1 cellular context compared by ENCODE assay signal in the genomic region with DNA sequence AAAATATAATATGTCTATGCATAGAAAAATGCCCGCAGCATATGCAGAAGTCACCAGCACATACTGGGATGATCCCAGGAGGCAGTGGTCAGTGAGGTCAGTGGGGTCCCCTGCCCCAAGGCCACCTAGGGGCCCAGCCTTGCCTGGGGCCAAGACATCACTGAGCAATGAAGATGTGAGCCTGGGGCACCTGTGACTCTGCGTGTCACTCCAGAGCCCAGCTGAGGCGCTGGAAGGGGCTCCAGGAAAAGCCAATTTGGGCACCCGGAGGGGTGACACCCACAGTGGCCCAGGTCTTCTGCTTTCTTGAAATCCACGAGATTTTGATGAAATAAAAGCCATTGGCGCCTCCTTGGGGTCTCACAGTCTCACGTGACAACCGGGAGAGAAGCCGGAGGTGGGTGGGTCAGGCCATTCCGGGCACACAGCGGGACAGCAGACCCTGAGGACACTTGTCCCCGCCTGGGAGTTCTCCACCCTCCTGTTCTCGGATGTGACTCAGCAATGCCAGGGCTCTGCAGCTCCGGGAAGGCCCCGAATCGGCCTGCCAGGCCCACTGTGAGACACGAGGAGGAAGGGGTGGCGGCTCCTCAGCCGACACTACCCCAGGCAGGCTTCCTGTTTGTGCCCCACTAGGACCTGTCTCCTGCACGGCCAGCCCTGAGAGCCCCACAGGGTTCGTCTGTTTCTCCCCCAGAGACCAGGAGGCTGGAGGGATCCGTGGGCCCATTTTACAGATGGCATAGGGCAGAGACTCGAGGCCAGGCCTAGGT.
A peak's percentile ranks its signal among the peaks of the same experiment; 100 is the strongest.
TF ChIP-seq lines count a peak whose summit lies in the region.

No MANE protein-coding gene starts in this region.

TF ChIP-seq in HepG2, 621 proteins besides CTCF, POLR2A, EP300 and RAD21 (continued from another document):
- TF ChIP-seq, protein P1, sequence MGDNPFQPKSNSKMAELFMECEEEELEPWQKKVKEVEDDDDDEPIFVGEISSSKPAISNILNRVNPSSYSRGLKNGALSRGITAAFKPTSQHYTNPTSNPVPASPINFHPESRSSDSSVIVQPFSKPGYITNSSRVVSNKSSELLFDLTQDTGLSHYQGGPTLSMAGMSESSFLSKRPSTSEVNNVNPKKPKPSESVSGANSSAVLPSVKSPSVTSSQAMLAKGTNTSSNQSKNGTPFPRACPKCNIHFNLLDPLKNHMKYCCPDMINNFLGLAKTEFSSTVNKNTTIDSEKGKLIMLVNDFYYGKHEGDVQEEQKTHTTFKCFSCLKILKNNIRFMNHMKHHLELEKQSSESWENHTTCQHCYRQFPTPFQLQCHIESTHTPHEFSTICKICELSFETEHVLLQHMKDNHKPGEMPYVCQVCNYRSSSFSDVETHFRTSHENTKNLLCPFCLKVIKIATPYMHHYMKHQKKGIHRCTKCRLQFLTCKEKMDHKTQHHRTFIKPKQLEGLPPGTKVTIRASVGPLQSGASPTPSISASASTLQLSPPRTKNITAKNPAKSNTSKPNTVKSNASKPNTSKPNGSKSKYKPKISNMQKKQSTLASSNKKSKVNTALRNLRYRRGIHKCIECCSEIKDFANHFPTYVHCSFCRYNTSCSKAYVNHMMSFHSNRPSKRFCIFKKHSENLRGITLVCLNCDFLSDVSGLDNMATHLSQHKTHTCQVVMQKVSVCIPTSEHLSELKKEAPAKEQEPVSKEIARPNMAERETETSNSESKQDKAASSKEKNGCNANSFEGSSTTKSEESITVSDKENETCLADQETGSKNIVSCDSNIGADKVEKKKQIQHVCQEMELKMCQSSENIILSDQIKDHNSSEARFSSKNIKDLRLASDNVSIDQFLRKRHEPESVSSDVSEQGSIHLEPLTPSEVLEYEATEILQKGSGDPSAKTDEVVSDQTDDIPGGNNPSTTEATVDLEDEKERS (CRISPR knock-in tag; IDR thresholded peaks at IDR 0.05) = no peak
- peak; percentile 63; the same call in 1 of the 2 replicates for TF ChIP-seq RNF2 (conservative IDR thresholded peaks at IDR 0.05; ENCODE audit: low read depth)
- no peak for TF ChIP-seq ZKSCAN1 (IDR thresholded peaks at IDR 0.05; ENCODE audit: low read length)
- TF ChIP-seq, protein P2, sequence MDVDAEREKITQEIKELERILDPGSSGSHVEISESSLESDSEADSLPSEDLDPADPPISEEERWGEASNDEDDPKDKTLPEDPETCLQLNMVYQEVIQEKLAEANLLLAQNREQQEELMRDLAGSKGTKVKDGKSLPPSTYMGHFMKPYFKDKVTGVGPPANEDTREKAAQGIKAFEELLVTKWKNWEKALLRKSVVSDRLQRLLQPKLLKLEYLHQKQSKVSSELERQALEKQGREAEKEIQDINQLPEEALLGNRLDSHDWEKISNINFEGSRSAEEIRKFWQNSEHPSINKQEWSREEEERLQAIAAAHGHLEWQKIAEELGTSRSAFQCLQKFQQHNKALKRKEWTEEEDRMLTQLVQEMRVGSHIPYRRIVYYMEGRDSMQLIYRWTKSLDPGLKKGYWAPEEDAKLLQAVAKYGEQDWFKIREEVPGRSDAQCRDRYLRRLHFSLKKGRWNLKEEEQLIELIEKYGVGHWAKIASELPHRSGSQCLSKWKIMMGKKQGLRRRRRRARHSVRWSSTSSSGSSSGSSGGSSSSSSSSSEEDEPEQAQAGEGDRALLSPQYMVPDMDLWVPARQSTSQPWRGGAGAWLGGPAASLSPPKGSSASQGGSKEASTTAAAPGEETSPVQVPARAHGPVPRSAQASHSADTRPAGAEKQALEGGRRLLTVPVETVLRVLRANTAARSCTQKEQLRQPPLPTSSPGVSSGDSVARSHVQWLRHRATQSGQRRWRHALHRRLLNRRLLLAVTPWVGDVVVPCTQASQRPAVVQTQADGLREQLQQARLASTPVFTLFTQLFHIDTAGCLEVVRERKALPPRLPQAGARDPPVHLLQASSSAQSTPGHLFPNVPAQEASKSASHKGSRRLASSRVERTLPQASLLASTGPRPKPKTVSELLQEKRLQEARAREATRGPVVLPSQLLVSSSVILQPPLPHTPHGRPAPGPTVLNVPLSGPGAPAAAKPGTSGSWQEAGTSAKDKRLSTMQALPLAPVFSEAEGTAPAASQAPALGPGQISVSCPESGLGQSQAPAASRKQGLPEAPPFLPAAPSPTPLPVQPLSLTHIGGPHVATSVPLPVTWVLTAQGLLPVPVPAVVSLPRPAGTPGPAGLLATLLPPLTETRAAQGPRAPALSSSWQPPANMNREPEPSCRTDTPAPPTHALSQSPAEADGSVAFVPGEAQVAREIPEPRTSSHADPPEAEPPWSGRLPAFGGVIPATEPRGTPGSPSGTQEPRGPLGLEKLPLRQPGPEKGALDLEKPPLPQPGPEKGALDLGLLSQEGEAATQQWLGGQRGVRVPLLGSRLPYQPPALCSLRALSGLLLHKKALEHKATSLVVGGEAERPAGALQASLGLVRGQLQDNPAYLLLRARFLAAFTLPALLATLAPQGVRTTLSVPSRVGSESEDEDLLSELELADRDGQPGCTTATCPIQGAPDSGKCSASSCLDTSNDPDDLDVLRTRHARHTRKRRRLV (CRISPR knock-in tag; IDR thresholded peaks at IDR 0.05) = 0 out of 2 replicates have a peak, but pooled peaks have one; percentile 67
- no peak for TF ChIP-seq KDM4B (CRISPR knock-in tag; IDR thresholded peaks at IDR 0.05)
- no peak for TF ChIP-seq ZNF780A (CRISPR knock-in tag; IDR thresholded peaks at IDR 0.05)
- peak; percentile 20; the same call in 1 of the 2 replicates for TF ChIP-seq CBX5 (CRISPR knock-in tag; IDR thresholded peaks at IDR 0.05; ENCODE audit: borderline replicate concordance)
- no peak for TF ChIP-seq PRPF4 (IDR thresholded peaks at IDR 0.05; ENCODE audit: low read depth, low read length, poor library complexity, severe bottlenecking)
- TF ChIP-seq, protein P3, sequence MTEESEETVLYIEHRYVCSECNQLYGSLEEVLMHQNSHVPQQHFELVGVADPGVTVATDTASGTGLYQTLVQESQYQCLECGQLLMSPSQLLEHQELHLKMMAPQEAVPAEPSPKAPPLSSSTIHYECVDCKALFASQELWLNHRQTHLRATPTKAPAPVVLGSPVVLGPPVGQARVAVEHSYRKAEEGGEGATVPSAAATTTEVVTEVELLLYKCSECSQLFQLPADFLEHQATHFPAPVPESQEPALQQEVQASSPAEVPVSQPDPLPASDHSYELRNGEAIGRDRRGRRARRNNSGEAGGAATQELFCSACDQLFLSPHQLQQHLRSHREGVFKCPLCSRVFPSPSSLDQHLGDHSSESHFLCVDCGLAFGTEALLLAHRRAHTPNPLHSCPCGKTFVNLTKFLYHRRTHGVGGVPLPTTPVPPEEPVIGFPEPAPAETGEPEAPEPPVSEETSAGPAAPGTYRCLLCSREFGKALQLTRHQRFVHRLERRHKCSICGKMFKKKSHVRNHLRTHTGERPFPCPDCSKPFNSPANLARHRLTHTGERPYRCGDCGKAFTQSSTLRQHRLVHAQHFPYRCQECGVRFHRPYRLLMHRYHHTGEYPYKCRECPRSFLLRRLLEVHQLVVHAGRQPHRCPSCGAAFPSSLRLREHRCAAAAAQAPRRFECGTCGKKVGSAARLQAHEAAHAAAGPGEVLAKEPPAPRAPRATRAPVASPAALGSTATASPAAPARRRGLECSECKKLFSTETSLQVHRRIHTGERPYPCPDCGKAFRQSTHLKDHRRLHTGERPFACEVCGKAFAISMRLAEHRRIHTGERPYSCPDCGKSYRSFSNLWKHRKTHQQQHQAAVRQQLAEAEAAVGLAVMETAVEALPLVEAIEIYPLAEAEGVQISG (CRISPR knock-in tag; IDR thresholded peaks at IDR 0.05) = 0 out of 2 replicates have a peak, but pooled peaks have one; percentile 36
- TF ChIP-seq, protein P4, sequence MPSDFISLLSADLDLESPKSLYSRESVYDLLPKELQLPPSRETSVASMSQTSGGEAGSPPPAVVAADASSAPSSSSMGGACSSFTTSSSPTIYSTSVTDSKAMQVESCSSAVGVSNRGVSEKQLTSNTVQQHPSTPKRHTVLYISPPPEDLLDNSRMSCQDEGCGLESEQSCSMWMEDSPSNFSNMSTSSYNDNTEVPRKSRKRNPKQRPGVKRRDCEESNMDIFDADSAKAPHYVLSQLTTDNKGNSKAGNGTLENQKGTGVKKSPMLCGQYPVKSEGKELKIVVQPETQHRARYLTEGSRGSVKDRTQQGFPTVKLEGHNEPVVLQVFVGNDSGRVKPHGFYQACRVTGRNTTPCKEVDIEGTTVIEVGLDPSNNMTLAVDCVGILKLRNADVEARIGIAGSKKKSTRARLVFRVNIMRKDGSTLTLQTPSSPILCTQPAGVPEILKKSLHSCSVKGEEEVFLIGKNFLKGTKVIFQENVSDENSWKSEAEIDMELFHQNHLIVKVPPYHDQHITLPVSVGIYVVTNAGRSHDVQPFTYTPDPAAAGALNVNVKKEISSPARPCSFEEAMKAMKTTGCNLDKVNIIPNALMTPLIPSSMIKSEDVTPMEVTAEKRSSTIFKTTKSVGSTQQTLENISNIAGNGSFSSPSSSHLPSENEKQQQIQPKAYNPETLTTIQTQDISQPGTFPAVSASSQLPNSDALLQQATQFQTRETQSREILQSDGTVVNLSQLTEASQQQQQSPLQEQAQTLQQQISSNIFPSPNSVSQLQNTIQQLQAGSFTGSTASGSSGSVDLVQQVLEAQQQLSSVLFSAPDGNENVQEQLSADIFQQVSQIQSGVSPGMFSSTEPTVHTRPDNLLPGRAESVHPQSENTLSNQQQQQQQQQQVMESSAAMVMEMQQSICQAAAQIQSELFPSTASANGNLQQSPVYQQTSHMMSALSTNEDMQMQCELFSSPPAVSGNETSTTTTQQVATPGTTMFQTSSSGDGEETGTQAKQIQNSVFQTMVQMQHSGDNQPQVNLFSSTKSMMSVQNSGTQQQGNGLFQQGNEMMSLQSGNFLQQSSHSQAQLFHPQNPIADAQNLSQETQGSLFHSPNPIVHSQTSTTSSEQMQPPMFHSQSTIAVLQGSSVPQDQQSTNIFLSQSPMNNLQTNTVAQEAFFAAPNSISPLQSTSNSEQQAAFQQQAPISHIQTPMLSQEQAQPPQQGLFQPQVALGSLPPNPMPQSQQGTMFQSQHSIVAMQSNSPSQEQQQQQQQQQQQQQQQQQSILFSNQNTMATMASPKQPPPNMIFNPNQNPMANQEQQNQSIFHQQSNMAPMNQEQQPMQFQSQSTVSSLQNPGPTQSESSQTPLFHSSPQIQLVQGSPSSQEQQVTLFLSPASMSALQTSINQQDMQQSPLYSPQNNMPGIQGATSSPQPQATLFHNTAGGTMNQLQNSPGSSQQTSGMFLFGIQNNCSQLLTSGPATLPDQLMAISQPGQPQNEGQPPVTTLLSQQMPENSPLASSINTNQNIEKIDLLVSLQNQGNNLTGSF (CRISPR knock-in tag; IDR thresholded peaks at IDR 0.05) = no peak
- TF ChIP-seq BCL6 (CRISPR knock-in tag; IDR thresholded peaks at IDR 0.05) = no peak
- TF ChIP-seq MTA3 (CRISPR knock-in tag; IDR thresholded peaks at IDR 0.05) = no peak
- TF ChIP-seq, protein P5, sequence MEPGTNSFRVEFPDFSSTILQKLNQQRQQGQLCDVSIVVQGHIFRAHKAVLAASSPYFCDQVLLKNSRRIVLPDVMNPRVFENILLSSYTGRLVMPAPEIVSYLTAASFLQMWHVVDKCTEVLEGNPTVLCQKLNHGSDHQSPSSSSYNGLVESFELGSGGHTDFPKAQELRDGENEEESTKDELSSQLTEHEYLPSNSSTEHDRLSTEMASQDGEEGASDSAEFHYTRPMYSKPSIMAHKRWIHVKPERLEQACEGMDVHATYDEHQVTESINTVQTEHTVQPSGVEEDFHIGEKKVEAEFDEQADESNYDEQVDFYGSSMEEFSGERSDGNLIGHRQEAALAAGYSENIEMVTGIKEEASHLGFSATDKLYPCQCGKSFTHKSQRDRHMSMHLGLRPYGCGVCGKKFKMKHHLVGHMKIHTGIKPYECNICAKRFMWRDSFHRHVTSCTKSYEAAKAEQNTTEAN (CRISPR knock-in tag; conservative IDR thresholded peaks at IDR 0.05) = no peak
- TF ChIP-seq GLI4 (CRISPR knock-in tag; IDR thresholded peaks at IDR 0.05; ENCODE audit: borderline replicate concordance) = no peak
- TF ChIP-seq MED13 (CRISPR knock-in tag; IDR thresholded peaks at IDR 0.05) = no peak
- TF ChIP-seq, protein P6, sequence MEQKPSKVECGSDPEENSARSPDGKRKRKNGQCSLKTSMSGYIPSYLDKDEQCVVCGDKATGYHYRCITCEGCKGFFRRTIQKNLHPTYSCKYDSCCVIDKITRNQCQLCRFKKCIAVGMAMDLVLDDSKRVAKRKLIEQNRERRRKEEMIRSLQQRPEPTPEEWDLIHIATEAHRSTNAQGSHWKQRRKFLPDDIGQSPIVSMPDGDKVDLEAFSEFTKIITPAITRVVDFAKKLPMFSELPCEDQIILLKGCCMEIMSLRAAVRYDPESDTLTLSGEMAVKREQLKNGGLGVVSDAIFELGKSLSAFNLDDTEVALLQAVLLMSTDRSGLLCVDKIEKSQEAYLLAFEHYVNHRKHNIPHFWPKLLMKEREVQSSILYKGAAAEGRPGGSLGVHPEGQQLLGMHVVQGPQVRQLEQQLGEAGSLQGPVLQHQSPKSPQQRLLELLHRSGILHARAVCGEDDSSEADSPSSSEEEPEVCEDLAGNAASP (CRISPR knock-in tag; IDR thresholded peaks at IDR 0.05; ENCODE audit: borderline replicate concordance) = no peak
- no peak for TF ChIP-seq ZBTB8A (CRISPR knock-in tag; IDR thresholded peaks at IDR 0.05; ENCODE audit: borderline replicate concordance, low read depth)
- 0 out of 2 replicates have a peak, but pooled peaks have one; percentile 15 for TF ChIP-seq SP5 (CRISPR knock-in tag; IDR thresholded peaks at IDR 0.05; ENCODE audit: borderline replicate concordance, low read depth)
- no peak for TF ChIP-seq ZNF431 (CRISPR knock-in tag; IDR thresholded peaks at IDR 0.05; ENCODE audit: borderline replicate concordance, low read depth)
- no peak for TF ChIP-seq FLYWCH1 (CRISPR knock-in tag; IDR thresholded peaks at IDR 0.05)
- no peak for TF ChIP-seq MIER3 (CRISPR knock-in tag; IDR thresholded peaks at IDR 0.05; ENCODE audit: borderline replicate concordance)
- no peak for TF ChIP-seq ZBTB7B (CRISPR knock-in tag; IDR thresholded peaks at IDR 0.05)
- peak; percentile 96 for TF ChIP-seq ZNF629 (CRISPR knock-in tag; conservative IDR thresholded peaks at IDR 0.05)
- TF ChIP-seq ZFX (CRISPR knock-in tag; IDR thresholded peaks at IDR 0.05; ENCODE audit: low read depth) = peak; percentile 63
- no peak for TF ChIP-seq ZNF331 (CRISPR knock-in tag; IDR thresholded peaks at IDR 0.05)
- TF ChIP-seq SIN3B (IDR thresholded peaks at IDR 0.05; ENCODE audit: low read length) = no peak
- TF ChIP-seq RBM39 (IDR thresholded peaks at IDR 0.05; ENCODE audit: low read depth, low read length, poor library complexity, severe bottlenecking) = no peak
- TF ChIP-seq NFIB (CRISPR knock-in tag; IDR thresholded peaks at IDR 0.05; ENCODE audit: borderline replicate concordance) = no peak
- peak; percentile 47; the same call in 1 of the 2 replicates for TF ChIP-seq ZFY (CRISPR knock-in tag; IDR thresholded peaks at IDR 0.05)
- TF ChIP-seq ZBTB7A (CRISPR knock-in tag; IDR thresholded peaks at IDR 0.05) = no peak
- peak; percentile 38; the same call in 1 of the 2 replicates for TF ChIP-seq SAP130 (CRISPR knock-in tag; IDR thresholded peaks at IDR 0.05; ENCODE audit: low read depth)
- TF ChIP-seq TRIM24 (CRISPR knock-in tag; IDR thresholded peaks at IDR 0.05) = no peak
- no peak for TF ChIP-seq MIXL1 (CRISPR knock-in tag; IDR thresholded peaks at IDR 0.05)
- no peak for TF ChIP-seq ZNF543 (CRISPR knock-in tag; IDR thresholded peaks at IDR 0.05)
- peak; percentile 23; the same call in 1 of the 2 replicates for TF ChIP-seq ZNF792 (CRISPR knock-in tag; IDR thresholded peaks at IDR 0.05)
